In genomic region chr5:119367502-119368237, GRCh38 we compare ENCODE assay signal across 9 cellular contexts. TPM values are rescaled to one million over a fixed set of nuclear protein-coding genes. Genes with fewer than 3 reads are reported as not detected.
A peak's percentile ranks its signal among the peaks of the same experiment; 100 is the strongest.
DNase-seq lines count a peak whose midpoint lies in the region; ATAC-seq, FAIRE-seq and TF ChIP-seq lines count a peak whose summit lies in the region.
"Had no signal": no experiment of that assay in that cellular context is flagged by ENCODE, and none has a peak within 500 bp of the region (broad histone marks: within the 10 kb centered on the region; RNA-seq: fewer than 3 reads in every experiment).

No MANE protein-coding gene starts in this region.

- intact Hi-C loops in spleen (cut with DNase I; ENCODE audit: low total_unique reads), result no loop called here

- H3K4me3 ChIP-seq in spleen, result peak overlapping the region in 1 of 8 donors; percentile 36

- DNase-seq in A172 (ENCODE audit: low spot score) (peak; percentile 39), GM19239 (ENCODE audit: insufficient read length, low spot score) (no peak), spleen (no peak), NK-92 (lab: John Stamatoyannopoulos, UW; ENCODE audit: unreplicated experiment) (no peak), nucleus accumbens (lab: John Stamatoyannopoulos, UW) (no peak)
- no peak for DNase-seq in activated naive CD4-positive, alpha-beta T cell treated with anti-CD3 and anti-CD28 coated beads, Interleukin-2, amount 50 U/mL, for 72 hours (ENCODE audit: low spot score in 2 of 2)
- no peak for DNase-seq in stimulated activated CD4-positive, alpha-beta T cell treated with anti-CD3 and anti-CD28 coated beads, Interleukin-12 subunit alpha, Interleukin-12 subunit beta, amount 100 ng/mL, for 4 hours

- peak overlapping the region; percentile 62 to 78 (median 72) for H3K27ac ChIP-seq in spleen

- no peak for TF ChIP-seq POLR2A in spleen (IDR thresholded peaks at IDR 0.05)

- ATAC-seq in HG03175 (IDR thresholded peaks at IDR 0.05; ENCODE audit: unreplicated experiment), result peak; percentile 81
- peak; percentile 77 to 81 for ATAC-seq in activated naive CD4-positive, alpha-beta T cell treated with anti-CD3 and anti-CD28 coated beads, Interleukin-2, amount 50 U/mL, for 72 hours

- FAIRE-seq in GM19239 (lab: Jason Lieb, UNC), result peak; percentile 37
- FAIRE-seq: G401.6 had no signal

- H3K9me3 ChIP-seq in spleen, result no peaks in the 10 kb centered on the region

- H3K36me3 ChIP-seq in spleen, result peaks cover 0 to 23% (median 3%) of the 10 kb centered on the region in 6 donors

- no peak for TF ChIP-seq CTCF in spleen (IDR thresholded peaks at IDR 0.05 in 8 of 11, conservative IDR thresholded peaks at IDR 0.05 in 3 of 11)

- peak overlapping the region; percentile 95 to 98 for H3K27ac Mint-ChIP-seq in activated naive CD4-positive, alpha-beta T cell treated with anti-CD3 and anti-CD28 coated beads, Interleukin-2, amount 50 U/mL, for 72 hours

- peaks cover 2 to 4% of the 10 kb centered on the region in 2 donors for H3K9me3 Mint-ChIP-seq in activated naive CD4-positive, alpha-beta T cell treated with anti-CD3 and anti-CD28 coated beads, Interleukin-2, amount 50 U/mL, for 72 hours

- WGBS in spleen, 5 donors, result 15 to 31% (median 18%) methylated on average over 1 of the region's 1 CpG

- peaks cover 47 to 99% (median 90%) of the 10 kb centered on the region in 6 donors for H3K4me1 ChIP-seq in spleen

- no peaks in the 10 kb centered on the region for H3K27me3 ChIP-seq in spleen (replicated peaks in 1 of 7)

- H3K36me3 Mint-ChIP-seq in activated naive CD4-positive, alpha-beta T cell treated with anti-CD3 and anti-CD28 coated beads, Interleukin-2, amount 50 U/mL, for 72 hours, result peaks cover 20 to 62% of the 10 kb centered on the region in 2 donors

RNA-seq across cellular contexts. Expression of gene TNFAIP8, which starts 11.9 kb away (rescaled TPM):
- total RNA-seq in A172 (2014; rRNA removed; shearing (Covaris generic)), result 13.7 and 18.0 TPM in 2 replicates
- 100 to 1,000 TPM; 110 to 146 TPM for total RNA-seq in activated naive CD4-positive, alpha-beta T cell treated with anti-CD3 and anti-CD28 coated beads, Interleukin-2, amount 50 U/mL, for 72 hours
- total RNA-seq in spleen, result 100 to 1,000 TPM in 4 of 7 donors, 10 to 100 TPM in 3; 71.1 to 113 (median 102) TPM
- polyA plus RNA-seq in spleen, result 100 to 1,000 TPM in 2 of 3 donors, 10 to 100 TPM in 1; 91.9 to 123 (median 100) TPM
